ENCODE assay signal across 15 cellular contexts in genomic region chr18:59096098-59096779, GRCh38. TPM values are rescaled to one million over a fixed set of nuclear protein-coding genes. Genes with fewer than 3 reads are reported as not detected.
DNase-seq lines count a peak whose midpoint lies in the region; ATAC-seq and TF ChIP-seq lines count a peak whose summit lies in the region.
"Had no signal": no experiment of that assay in that cellular context is flagged by ENCODE, and none has a peak within 500 bp of the region (broad histone marks: within the 10 kb centered on the region; RNA-seq: fewer than 3 reads in every experiment).

No MANE protein-coding gene starts in this region.

- peaks cover 7% of the 10 kb centered on the region for H3K4me1 ChIP-seq in neural progenitor cell
- H3K4me1 ChIP-seq: BLaER1 had no signal

- H3K9me3 Mint-ChIP-seq in neural progenitor cell: peaks cover 3% of the 10 kb centered on the region
- H3K9me3 Mint-ChIP-seq in chondrocyte (ENCODE audit: low read depth): no peaks in the 10 kb centered on the region
- H3K9me3 Mint-ChIP-seq: natural killer cell had no signal

- no peaks in the 10 kb centered on the region for H3K27me3 ChIP-seq in WERI-Rb-1 (ENCODE audit: insufficient read depth, low read depth, severe bottlenecking)
- no peaks in the 10 kb centered on the region for H3K27me3 ChIP-seq in neural progenitor cell
- H3K27me3 ChIP-seq: BLaER1 had no signal

- peaks cover 7% of the 10 kb centered on the region for H3F3A ChIP-seq in neural progenitor cell (ENCODE audit: low read depth)

- no peaks in the 10 kb centered on the region for H3K9me3 ChIP-seq in WERI-Rb-1 (ENCODE audit: severe bottlenecking)
- H3K9me3 ChIP-seq in neural progenitor cell (ENCODE audit: low read depth): no peaks in the 10 kb centered on the region
- H3K9me3 ChIP-seq: BLaER1 had no signal

- no peaks in the 10 kb centered on the region for H3K79me2 ChIP-seq in neural progenitor cell (ENCODE audit: low read depth)

- DNase-seq in NCI-H2107 (lab: John Stamatoyannopoulos, UW) (peak; percentile 98), WERI-Rb-1 (no peak), neural progenitor cell (ENCODE audit: low spot score) (peak; percentile 48), HUDEP-2 (lab: John Stamatoyannopoulos, UW; ENCODE audit: unreplicated experiment in 76 of 76) (no peak), chondrocyte (ENCODE audit: low spot score) (no peak)
- no peak for DNase-seq in stimulated activated CD4-positive, alpha-beta T cell treated with anti-CD3 and anti-CD28 coated beads, Interleukin-12 subunit alpha, Interleukin-12 subunit beta, amount 100 ng/mL, for 4 hours
- DNase-seq: activated CD4-positive, alpha-beta T cell treated with anti-CD3 and anti-CD28 coated beads for 48 hours; effector memory CD4-positive, alpha-beta T cell; foreskin melanocyte; GF-D8; natural killer cell; T-helper 2 cell had no signal

- peak overlapping the region; percentile 27 for H2AFZ ChIP-seq in neural progenitor cell (replicated peaks)

- H3K36me3 ChIP-seq in WERI-Rb-1 (no peaks in the 10 kb centered on the region), neural progenitor cell (no peaks in the 10 kb centered on the region)
- H3K36me3 ChIP-seq: BLaER1 had no signal

- no peak overlapping the region for H3K4me2 ChIP-seq in neural progenitor cell
- H3K4me2 ChIP-seq: BLaER1 had no signal

- H3K27ac ChIP-seq in WERI-Rb-1 (no peak overlapping the region), neural progenitor cell (no peak overlapping the region)
- H3K27ac ChIP-seq: BLaER1 had no signal

- H3K36me3 Mint-ChIP-seq in neural progenitor cell (no peaks in the 10 kb centered on the region), chondrocyte (ENCODE audit: low read depth) (no peaks in the 10 kb centered on the region)
- H3K36me3 Mint-ChIP-seq: natural killer cell had no signal

- H3K27ac Mint-ChIP-seq in neural progenitor cell (no peak overlapping the region), chondrocyte (ENCODE audit: unreplicated experiment) (no peak overlapping the region)
- H3K27ac Mint-ChIP-seq: natural killer cell had no signal

- no peaks in the 10 kb centered on the region for H3K4me1 Mint-ChIP-seq in neural progenitor cell
- H3K4me1 Mint-ChIP-seq in chondrocyte (ENCODE audit: low read depth): no peaks in the 10 kb centered on the region
- H3K4me1 Mint-ChIP-seq: natural killer cell had no signal

- H3K9ac ChIP-seq in neural progenitor cell: no peak overlapping the region
- H3K9ac ChIP-seq: BLaER1 had no signal

- no peak overlapping the region for H3K4me3 ChIP-seq in WERI-Rb-1 (ENCODE audit: low read depth, low read length)
- H3K4me3 ChIP-seq in neural progenitor cell: no peak overlapping the region
- H3K4me3 ChIP-seq: BLaER1 had no signal

- H4K20me1 ChIP-seq in neural progenitor cell (ENCODE audit: low read depth): no peaks in the 10 kb centered on the region
- H4K20me1 ChIP-seq: BLaER1 had no signal

- no peak for ATAC-seq in GM19463 (IDR thresholded peaks at IDR 0.05; ENCODE audit: unreplicated experiment)
- ATAC-seq: natural killer cell had no signal

- no peak overlapping the region for H3K4me3 Mint-ChIP-seq in neural progenitor cell
- H3K4me3 Mint-ChIP-seq in chondrocyte (ENCODE audit: unreplicated experiment): no peak overlapping the region
- H3K4me3 Mint-ChIP-seq: natural killer cell had no signal

- no peaks in the 10 kb centered on the region for H3K27me3 Mint-ChIP-seq in neural progenitor cell (ENCODE audit: insufficient read depth, low read depth)
- peaks cover 17% of the 10 kb centered on the region for H3K27me3 Mint-ChIP-seq in chondrocyte (ENCODE audit: low read depth)

- TF ChIP-seq CTCF in LNCAP (IDR thresholded peaks at IDR 0.05): 0 out of 2 replicates have a peak, but pooled peaks have one; percentile 8
- 0 out of 2 replicates have a peak, but pooled peaks have one; percentile 23 for TF ChIP-seq CTCF in WERI-Rb-1 (IDR thresholded peaks at IDR 0.05; ENCODE audit: low read depth, low read length)
- peak; percentile 36 for TF ChIP-seq CTCF in neural progenitor cell (IDR thresholded peaks at IDR 0.05)
- no peak for TF ChIP-seq CTCF in chondrocyte (IDR thresholded peaks at IDR 0.05)

RNA-seq across cellular contexts. Expression of gene SEC11C, which starts 43.4 kb away (rescaled TPM):
- 26.7 and 53.4 TPM in 2 replicates for total RNA-seq in neural progenitor cell (ENCODE audit: low replicate concordance)
- 27.6 to 51.1 TPM (median 32.8 TPM) in 3 replicates for total RNA-seq in chondrocyte

Comparison
In these comparisons a context has a peak if more than half of its experiments do, and no peak if none do; other contexts are left out.
1. DNase-seq: peak in NCI-H2107 (single experiment) and neural progenitor cell (single experiment); none in WERI-Rb-1 (single experiment), HUDEP-2 (0 of 76), chondrocyte (single experiment) and stimulated activated CD4-positive, alpha-beta T cell treated with anti-CD3 and anti-CD28 coated beads, Interleukin-12 subunit alpha, Interleukin-12 subunit beta, amount 100 ng/mL, for 4 hours (single experiment).